In genomic region chr2:62801814-62802524, GRCh38 we compare ENCODE assay signal across 11 cellular contexts.
DNase-seq lines count a peak whose midpoint lies in the region; ATAC-seq, FAIRE-seq and TF ChIP-seq lines count a peak whose summit lies in the region.
"Had no signal": no experiment of that assay in that cellular context is flagged by ENCODE, and none has a peak within 500 bp of the region (broad histone marks: within the 10 kb centered on the region; RNA-seq: fewer than 3 reads in every experiment).

No MANE protein-coding gene starts in this region.

- H3K27me3 ChIP-seq in breast epithelium (no peaks in the 10 kb centered on the region), PC-3 (ENCODE audit: low read length) (no peaks in the 10 kb centered on the region)
- H3K27me3 ChIP-seq: adrenal gland had no signal

- no peaks in the 10 kb centered on the region for H3K9me2 ChIP-seq in PC-3 (replicated peaks; ENCODE audit: low read length)

- CTCF ChIA-PET in MCF 10A (lab: Yijun Ruan, JAX): no interaction called here
- CTCF ChIA-PET in PC-3 (lab: Charles Lee): no interaction called here

- no peaks in the 10 kb centered on the region for H3F3A ChIP-seq in PC-3 (ENCODE audit: low read length, unreplicated experiment)

- H3K4me1 ChIP-seq in breast epithelium: no peaks in the 10 kb centered on the region
- peaks cover 4% of the 10 kb centered on the region; the same call in 1 of the 2 replicates for H3K4me1 ChIP-seq in PC-3 (ENCODE audit: insufficient read depth, low read length)
- H3K4me1 ChIP-seq: adrenal gland had no signal

- H3K9ac ChIP-seq in PC-3 (ENCODE audit: low read length): no peak overlapping the region

- H2AFZ ChIP-seq in PC-3 (ENCODE audit: low read length): no peak overlapping the region

- no peaks in the 10 kb centered on the region for H3K79me2 ChIP-seq in PC-3 (ENCODE audit: low read length)

- in situ Hi-C loops in G401 (cut with HindIII; ENCODE audit: low sequenced_read_pairs): no loop called here

- no peak overlapping the region for H3K4me2 ChIP-seq in PC-3 (ENCODE audit: low read length)

- FAIRE-seq in urothelium cell line (lab: Jason Lieb, UNC): no peak
- FAIRE-seq in HTR-8/SVneo (lab: Jason Lieb, UNC): no peak

- H3K27ac Mint-ChIP-seq in MCF 10A (ENCODE audit: low read depth, unreplicated experiment): no peak overlapping the region
- peak overlapping the region; percentile 55 for H3K27ac Mint-ChIP-seq in central memory CD8-positive, alpha-beta T cell (ENCODE audit: low read depth)
- H3K27ac Mint-ChIP-seq: B cell had no signal

- TF ChIP-seq CTCF in MCF 10A (IDR thresholded peaks at IDR 0.05; ENCODE audit: unreplicated experiment) (peak; percentile 9), breast epithelium (IDR thresholded peaks at IDR 0.05) (no peak), PC-3 (conservative IDR thresholded peaks at IDR 0.05; ENCODE audit: low read depth, low read length) (peak; percentile 37; the same call in 1 of the 2 replicates)

- H3K9me3 ChIP-seq in breast epithelium (no peaks in the 10 kb centered on the region), PC-3 (ENCODE audit: low read length) (no peaks in the 10 kb centered on the region)
- H3K9me3 ChIP-seq: adrenal gland had no signal

- BruUV-seq in MCF 10A (replicated peaks; lab: Mats Ljungman, UMichigan): no TSS peak
- no TSS peak for BruUV-seq in PC-3 (replicated peaks; lab: Mats Ljungman, UMichigan)

- H4K20me1 ChIP-seq in PC-3 (ENCODE audit: low read length): no peaks in the 10 kb centered on the region

- TF ChIP-seq POLR2A in breast epithelium (IDR thresholded peaks at IDR 0.05): no peak

- H3K9me3 Mint-ChIP-seq in MCF 10A (ENCODE audit: unreplicated experiment): peaks cover 8% of the 10 kb centered on the region
- H3K9me3 Mint-ChIP-seq in central memory CD8-positive, alpha-beta T cell: no peaks in the 10 kb centered on the region

- no peak overlapping the region for H3K4me3 ChIP-seq in breast epithelium
- H3K4me3 ChIP-seq in PC-3 (ENCODE audit: low read length): no peak overlapping the region
- H3K4me3 ChIP-seq: adrenal gland had no signal

- no peak overlapping the region for H3K4me3 Mint-ChIP-seq in MCF 10A (ENCODE audit: unreplicated experiment)
- peak overlapping the region; percentile 63 for H3K4me3 Mint-ChIP-seq in central memory CD8-positive, alpha-beta T cell
- H3K4me3 Mint-ChIP-seq: B cell had no signal

- no peak for ATAC-seq in PC-3
- peak; percentile 54 for ATAC-seq in central memory CD8-positive, alpha-beta T cell (replicated peaks; ENCODE audit: extremely low read depth, poor library complexity, severe bottlenecking)

- DNase-seq in MCF 10A (ENCODE audit: unreplicated experiment): peak; percentile 46
- no peak for DNase-seq in breast epithelium (ENCODE audit: low spot score in 2 of 2)
- peak; percentile 22 for DNase-seq in PC-3
- DNase-seq in central memory CD8-positive, alpha-beta T cell (ENCODE audit: low spot score in 2 of 2): no peak
- DNase-seq in urothelium cell line (ENCODE audit: low spot score): peak; percentile 16
- DNase-seq in G401 (ENCODE audit: low spot score): no peak
- DNase-seq in SKM-1 (lab: John Stamatoyannopoulos, UW; ENCODE audit: unreplicated experiment): no peak
- DNase-seq in HTR-8/SVneo (ENCODE audit: insufficient read length, low spot score): no peak
- DNase-seq: adrenal gland, hippocampal formation had no signal

- intact Hi-C loops in MCF 10A (cut with micrococcal nuclease) (no loop called here), breast epithelium (cut with DNase I; ENCODE audit: low total_unique reads) (loop anchor here (5.0 kb wide), 1 partner anchor 165 kb away; no protein-coding TSS in a partner anchor), PC-3 (cut with micrococcal nuclease) (no loop called here)

- H3K4me1 Mint-ChIP-seq in MCF 10A (ENCODE audit: insufficient read depth, unreplicated experiment): peaks cover 6% of the 10 kb centered on the region
- H3K4me1 Mint-ChIP-seq in central memory CD8-positive, alpha-beta T cell: peaks cover 30% of the 10 kb centered on the region

- H3K36me3 Mint-ChIP-seq in MCF 10A (ENCODE audit: insufficient read depth, unreplicated experiment): peaks cover 22% of the 10 kb centered on the region
- no peaks in the 10 kb centered on the region for H3K36me3 Mint-ChIP-seq in central memory CD8-positive, alpha-beta T cell (ENCODE audit: insufficient read depth)

- POLR2A ChIA-PET in MCF 10A (lab: Yijun Ruan, JAX) (interaction anchor here (0.9 to 1.0 kb wide), 3 partner anchors 9 to 14 kb away, joined by 3 to 4 read pairs (median 3); no protein-coding TSS in a partner anchor), PC-3 (lab: Charles Lee; ENCODE audit: unreplicated experiment) (no interaction called here)

- no peaks in the 10 kb centered on the region for H3K27me3 Mint-ChIP-seq in MCF 10A (ENCODE audit: insufficient read depth, unreplicated experiment)
- no peaks in the 10 kb centered on the region for H3K27me3 Mint-ChIP-seq in central memory CD8-positive, alpha-beta T cell
- H3K27me3 Mint-ChIP-seq: B cell had no signal

- H3K27ac ChIP-seq in breast epithelium (no peak overlapping the region), PC-3 (ENCODE audit: low read length) (no peak overlapping the region)
- H3K27ac ChIP-seq: adrenal gland had no signal

- H3K36me3 ChIP-seq in breast epithelium: no peaks in the 10 kb centered on the region
- H3K36me3 ChIP-seq in PC-3 (ENCODE audit: low read depth, low read length): 0 out of 2 replicates have a peak, but pooled peaks cover 4% of the 10 kb centered on the region
- H3K36me3 ChIP-seq: adrenal gland had no signal

Comparison
In these comparisons a context has a peak if more than half of its experiments do, and no peak if none do; other contexts are left out.
1. DNase-seq: peak in MCF 10A (single experiment), PC-3 (single experiment) and urothelium cell line (single experiment); none in breast epithelium (0 of 2), central memory CD8-positive, alpha-beta T cell (0 of 2), G401 (single experiment), SKM-1 (single experiment) and HTR-8/SVneo (single experiment).
2. CTCF ChIP-seq: peak in MCF 10A (single experiment) and PC-3 (single experiment); none in breast epithelium (0 of 3).